ENCODE assay signal across 26 cellular contexts in the genomic region with DNA sequence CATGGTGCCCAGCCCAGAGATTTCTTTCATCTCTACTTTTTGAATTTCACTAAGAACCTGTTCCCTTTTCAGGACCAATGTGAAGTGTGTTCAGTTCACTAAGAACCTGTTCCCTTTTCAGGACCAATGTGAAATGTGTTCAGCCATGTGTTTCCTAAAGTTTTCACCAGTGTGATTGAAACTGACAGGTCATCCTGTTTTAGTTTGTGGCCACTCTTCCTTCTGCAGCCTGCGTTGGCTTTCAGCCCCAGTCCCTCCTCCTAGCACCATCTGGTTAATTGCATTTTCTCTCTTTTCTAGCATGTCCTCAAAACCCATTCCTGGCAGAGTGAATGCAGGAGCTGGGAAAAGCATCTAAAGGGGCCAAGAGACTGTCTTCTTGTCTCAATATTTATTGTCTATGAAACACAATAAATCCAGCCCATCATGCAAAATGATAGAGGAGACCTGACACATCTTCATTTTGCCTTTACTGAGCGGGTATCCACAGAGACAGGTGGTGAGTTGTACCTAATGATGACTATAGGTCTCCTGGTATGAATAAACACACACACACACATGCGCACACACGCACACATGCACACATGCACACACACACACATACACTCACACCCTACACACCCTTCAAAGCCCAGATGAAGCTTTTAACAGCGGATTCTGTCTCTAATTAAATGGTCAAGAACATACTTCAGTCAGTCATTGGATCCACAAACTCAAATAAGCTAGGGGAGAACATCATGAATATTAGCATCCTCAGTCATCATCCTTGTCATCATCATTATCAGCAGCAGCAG. TPM values are rescaled to one million over a fixed set of nuclear protein-coding genes. Genes with fewer than 3 reads are reported as not detected.
DNase-seq lines count a peak whose midpoint lies in the region; ATAC-seq, FAIRE-seq and TF ChIP-seq lines count a peak whose summit lies in the region.
"Had no signal": no experiment of that assay in that cellular context is flagged by ENCODE, and none has a peak within 500 bp of the region (broad histone marks: within the 10 kb centered on the region; RNA-seq: fewer than 3 reads in every experiment).

No MANE protein-coding gene starts in this region.

- no peak overlapping the region for H3K27ac Mint-ChIP-seq in type B pancreatic cell
- H3K27ac Mint-ChIP-seq: activated naive CD4-positive, alpha-beta T cell treated with anti-CD3 and anti-CD28 coated beads, Interleukin-2, amount 10 ng/mL, durations not matched to agents 7 days and 5 days; stimulated activated naive CD8-positive, alpha-beta T cell treated with anti-CD3 and anti-CD28 coated beads, Interleukin-15, amount 100 ng/mL, for 72 hours had no signal

- H3K4me2 ChIP-seq in HepG2 (ENCODE audit: low read depth, low read length) (no peak overlapping the region), SK-N-SH (no peak overlapping the region)
- H3K4me2 ChIP-seq: A549 had no signal

- TF ChIP-seq CTCF in HepG2 (CRISPR knock-in tag; IDR thresholded peaks at IDR 0.05) (no peak), right lobe of liver (IDR thresholded peaks at IDR 0.05) (no peak), SK-N-SH (IDR thresholded peaks at IDR 0.05) (no peak), type B pancreatic cell (conservative IDR thresholded peaks at IDR 0.05) (no peak)

- DNase-seq in HepG2 (ENCODE audit: low spot score) (no peak), right lobe of liver (no peak), SK-N-SH (peak; percentile 77), NCI-H1048 (lab: John Stamatoyannopoulos, UW) (no peak), epidermal melanocyte (ENCODE audit: insufficient read length, low spot score) (no peak), type B pancreatic cell (ENCODE audit: extremely low spot score, unreplicated experiment) (no peak)
- DNase-seq: activated CD4-positive, alpha-beta T cell treated with anti-CD3 and anti-CD28 coated beads, Interleukin-2, amount 50 U/mL, for 1 hour; activated naive CD4-positive, alpha-beta T cell treated with anti-CD3 and anti-CD28 coated beads, Interleukin-2, amount 10 ng/mL, durations not matched to agents 7 days and 5 days; cortex of kidney; DMS153; KG1; left ventricle myocardium inferior; NCI-H1436 treated with DMSO at 0.1 percent for 48 hours; NCI-H510A; occipital lobe; right cardiac atrium; stimulated activated naive CD8-positive, alpha-beta T cell treated with anti-CD3 and anti-CD28 coated beads, Interleukin-15, amount 100 ng/mL, for 72 hours had no signal

- peaks cover 7% of the 10 kb centered on the region for H3K27me3 Mint-ChIP-seq in type B pancreatic cell

- POLR2A ChIA-PET in HepG2 (lab: Yijun Ruan, JAX) (no interaction called here), SK-N-SH (lab: Yijun Ruan, JAX) (interaction anchor here (1.3 kb wide), 1 partner anchor 72 kb away, joined by 4 read pairs; no protein-coding TSS in a partner anchor)

- TF ChIP-seq POLR2A in HepG2 (IDR thresholded peaks at IDR 0.05; ENCODE audit: insufficient read depth in 1 of 2, low read depth in 2 of 2, low read length in 2 of 2) (no peak), right lobe of liver (IDR thresholded peaks at IDR 0.05) (no peak)

- H3K9me3 ChIP-seq in HepG2 (ENCODE audit: low read length) (no peaks in the 10 kb centered on the region), right lobe of liver (no peaks in the 10 kb centered on the region), SK-N-SH (no peaks in the 10 kb centered on the region)
- H3K9me3 ChIP-seq: left ventricle myocardium inferior had no signal

- no peak overlapping the region for H3K9ac ChIP-seq in HepG2 (ENCODE audit: insufficient read depth, low read depth, low read length)
- no peak overlapping the region for H3K9ac ChIP-seq in SK-N-SH

- no peak overlapping the region for H3K4me3 Mint-ChIP-seq in type B pancreatic cell
- H3K4me3 Mint-ChIP-seq: activated naive CD4-positive, alpha-beta T cell treated with anti-CD3 and anti-CD28 coated beads, Interleukin-2, amount 10 ng/mL, durations not matched to agents 7 days and 5 days; stimulated activated naive CD8-positive, alpha-beta T cell treated with anti-CD3 and anti-CD28 coated beads, Interleukin-15, amount 100 ng/mL, for 72 hours had no signal

- H3K79me2 ChIP-seq in HepG2 (ENCODE audit: insufficient read depth, low read length) (no peaks in the 10 kb centered on the region), SK-N-SH (ENCODE audit: insufficient read depth) (no peaks in the 10 kb centered on the region)

- no peaks in the 10 kb centered on the region for H3K9me3 Mint-ChIP-seq in type B pancreatic cell
- H3K9me3 Mint-ChIP-seq: stimulated activated naive CD8-positive, alpha-beta T cell treated with anti-CD3 and anti-CD28 coated beads, Interleukin-15, amount 100 ng/mL, for 72 hours had no signal

- TF ChIP-seq RAD21 in HepG2 (CRISPR knock-in tag; IDR thresholded peaks at IDR 0.05) (no peak), SK-N-SH (IDR thresholded peaks at IDR 0.05; ENCODE audit: low read length) (peak; percentile 40)

- CTCF ChIA-PET in HepG2 (lab: Yijun Ruan, JAX; ENCODE audit: low intra/inter-chr PET ratio, low total read pairs) (no interaction called here), SK-N-SH (lab: Yijun Ruan, JAX) (interaction anchor here (0.6 to 1.6 kb wide), 6 partner anchors 17 to 530 kb away, joined by 3 to 5 read pairs (median 3); no protein-coding TSS in a partner anchor)

- no peak for FAIRE-seq in HepG2 (lab: Jason Lieb, UNC)
- FAIRE-seq: A549, frontal cortex, H1, TTC549 had no signal

- H3K4me3 ChIP-seq in HepG2 (replicated peaks in 1 of 3; ENCODE audit: insufficient read depth in 1 of 3, low read depth in 2 of 3, low read length in 3 of 3) (no peak overlapping the region), right lobe of liver (no peak overlapping the region), SK-N-SH (ENCODE audit: low read depth in 2 of 2, low read length in 1 of 2) (no peak overlapping the region)
- H3K4me3 ChIP-seq: A549, left ventricle myocardium inferior had no signal

- H3F3A ChIP-seq in SK-N-SH (replicated peaks; ENCODE audit: insufficient read depth) = no peaks in the 10 kb centered on the region

- no peak for TF ChIP-seq EP300 in HepG2 (IDR thresholded peaks at IDR 0.05; ENCODE audit: low read depth in 2 of 2, low read length in 2 of 2)
- TF ChIP-seq EP300 in HepG2 (CRISPR knock-in tag; IDR thresholded peaks at IDR 0.05; ENCODE audit: borderline replicate concordance) = no peak
- peak; percentile 35 to 95; a peak in 3 of 4 replicates for TF ChIP-seq EP300 in SK-N-SH (IDR thresholded peaks at IDR 0.05; ENCODE audit: borderline replicate concordance in 1 of 2, low read depth in 1 of 2, low read length in 1 of 2)

- peaks cover 5% of the 10 kb centered on the region for H3K4me1 Mint-ChIP-seq in type B pancreatic cell (ENCODE audit: unreplicated experiment)

- H4K20me1 ChIP-seq in HepG2 (ENCODE audit: insufficient read depth, low read length) = no peaks in the 10 kb centered on the region
- H4K20me1 ChIP-seq in SK-N-SH (ENCODE audit: insufficient read depth) = no peaks in the 10 kb centered on the region

- ATAC-seq in HepG2 = no peak
- ATAC-seq in right lobe of liver = no peak
- ATAC-seq in HG03103 (IDR thresholded peaks at IDR 0.05; ENCODE audit: low read depth, unreplicated experiment) = peak; percentile 35
- no peak for ATAC-seq in HG02798 (IDR thresholded peaks at IDR 0.05; ENCODE audit: poor library complexity, unreplicated experiment)
- ATAC-seq: A549; Panc1; right cardiac atrium; stimulated activated naive CD8-positive, alpha-beta T cell treated with anti-CD3 and anti-CD28 coated beads, Interleukin-15, amount 100 ng/mL, for 72 hours had no signal

- H3K36me3 Mint-ChIP-seq in type B pancreatic cell = no peaks in the 10 kb centered on the region
- H3K36me3 Mint-ChIP-seq: activated naive CD4-positive, alpha-beta T cell treated with anti-CD3 and anti-CD28 coated beads, Interleukin-2, amount 10 ng/mL, durations not matched to agents 7 days and 5 days had no signal

- intact Hi-C loops in HepG2 (cut with micrococcal nuclease; ENCODE audit: unreplicated experiment) (no loop called here), right lobe of liver (cut with DNase I) (no loop called here)

- in situ Hi-C loops in HepG2 (cut with HindIII; ENCODE audit: extremely low pct_ligation_motif_present, low pct_unique_long_range_greater_than_20kb) = no loop called here

- H3K4me1 ChIP-seq in HepG2 (ENCODE audit: insufficient read depth, low read length) (peaks cover 49% of the 10 kb centered on the region), right lobe of liver (peaks cover 0 to 3% (median 1%) of the 10 kb centered on the region in 4 donors), SK-N-SH (ENCODE audit: control insufficient read depth in 1 of 2, insufficient read depth in 2 of 2, low read depth in 1 of 2, low read length in 1 of 2) (peaks cover 1 to 22% of the 10 kb centered on the region in 2 experiments; a peak in 3 of 4 replicates)

- H3K27me3 ChIP-seq in HepG2 (ENCODE audit: control insufficient read depth in 1 of 2, insufficient read depth in 2 of 2, low read length in 2 of 2) (no peaks in the 10 kb centered on the region), right lobe of liver (no peaks in the 10 kb centered on the region), SK-N-SH (ENCODE audit: insufficient read depth) (no peaks in the 10 kb centered on the region)

- WGBS in HepG2 (ENCODE audit: low lambda C conversion rate) = 79% methylated on average over 5 of the region's 5 CpGs
- WGBS in right lobe of liver (ENCODE audit: insufficient coverage, low coverage, low lambda C conversion rate, missing lambda C conversion rate) = 71% methylated on average over 5 of the region's 5 CpGs
- 44% methylated on average over 5 of the region's 5 CpGs for WGBS in SK-N-SH (ENCODE audit: low lambda C conversion rate)

- no TSS peak for BruUV-seq in HepG2 (replicated peaks; lab: Mats Ljungman, UMichigan)

- H3K36me3 ChIP-seq in HepG2 (replicated peaks in 1 of 2; ENCODE audit: control insufficient read depth in 1 of 2, insufficient read depth in 2 of 2, low read length in 2 of 2) (no peaks in the 10 kb centered on the region), right lobe of liver (no peaks in the 10 kb centered on the region), SK-N-SH (replicated peaks in 1 of 2; ENCODE audit: control insufficient read depth in 1 of 2, insufficient read depth in 2 of 2, low read length in 1 of 2) (no peaks in the 10 kb centered on the region)
- H3K36me3 ChIP-seq: left ventricle myocardium inferior had no signal

- no peak overlapping the region for H2AFZ ChIP-seq in HepG2 (ENCODE audit: low read length)
- H2AFZ ChIP-seq in SK-N-SH (ENCODE audit: low read depth) = no peak overlapping the region

- H3K27ac ChIP-seq in HepG2 (ENCODE audit: extremely low read length, insufficient read depth, low read length) (no peak overlapping the region), right lobe of liver (no peak overlapping the region), SK-N-SH (ENCODE audit: low read depth in 2 of 2, low read length in 1 of 2) (peak overlapping the region in 1 of 2 experiments; percentile 93; a peak in 2 of 4 replicates)
- H3K27ac ChIP-seq: A549, C4-2B, epithelial cell of prostate, left ventricle myocardium inferior had no signal

- no peaks in the 10 kb centered on the region for H3K9me2 ChIP-seq in SK-N-SH

RNA-seq across cellular contexts. Expression of a gene that starts 6.1 kb away (rescaled TPM):
- total RNA-seq in HepG2 (2016; rRNA removed; fragmentation: Illumina TruSeq; extraction: Trizol) (69.5 and 126 TPM in 2 replicates), right lobe of liver (10 to 100 TPM; 30.1 to 85.4 (median 46.3) TPM), type B pancreatic cell (ENCODE audit: low replicate concordance) (82.6 and 91.8 TPM in 2 replicates)
- total RNA-seq in HepG2 (2016; cell fraction: cytosol; rRNA removed; fragmentation: Illumina TruSeq; extraction: Trizol; ENCODE audit: low read depth) = 47.1 and 75.8 TPM in 2 replicates
- total RNA-seq in HepG2 (2016; cell fraction: insoluble cytoplasmic fraction; rRNA removed; fragmentation: Illumina TruSeq; extraction: Trizol) = 71.7 and 113 TPM in 2 replicates
- total RNA-seq in HepG2 (2016; cell fraction: membrane; rRNA removed; fragmentation: Illumina TruSeq; extraction: Trizol) = 148 and 184 TPM in 2 replicates
- 45.1 and 60.0 TPM in 2 replicates for total RNA-seq in HepG2 (2016; cell fraction: nucleus; rRNA removed; fragmentation: Illumina TruSeq; extraction: Trizol)
- polyA plus RNA-seq in HepG2 (2011; rRNA removed) (24.0 and 26.9 TPM in 2 replicates), SK-N-SH (2012; rRNA removed) (6.1 and 8.7 TPM in 2 replicates)
- 7.7 and 15.0 TPM in 2 replicates for polyA plus RNA-seq in HepG2 (2011; cell fraction: cytosol; rRNA removed)
- 11.7 and 19.0 TPM in 2 replicates for polyA plus RNA-seq in HepG2 (2011; cell fraction: nucleus; rRNA removed)
- polyA plus RNA-seq in HepG2 (2012) = 50.7 and 60.7 TPM in 2 replicates
- polyA plus RNA-seq in HepG2 (2016; cell fraction: cytosol; fragmentation: Illumina TruSeq; extraction: Trizol; ENCODE audit: low read depth) = 97.9 and 118 TPM in 2 replicates
- polyA plus RNA-seq in HepG2 (2016; cell fraction: insoluble cytoplasmic fraction; fragmentation: Illumina TruSeq; extraction: Trizol; ENCODE audit: low read depth) = 46.7 and 55.6 TPM in 2 replicates
- 113 and 140 TPM in 2 replicates for polyA plus RNA-seq in HepG2 (2016; cell fraction: membrane; fragmentation: Illumina TruSeq; extraction: Trizol; ENCODE audit: low read depth)
- 41.3 and 43.8 TPM in 2 replicates for polyA plus RNA-seq in HepG2 (2016; cell fraction: nucleus; fragmentation: Illumina TruSeq; extraction: Trizol; ENCODE audit: insufficient read depth, low read depth)
- 10.6 and 17.9 TPM in 2 replicates for polyA minus RNA-seq in HepG2 (2011; rRNA and poly(A)+ RNA removed; ENCODE audit: low replicate concordance)
- polyA minus RNA-seq in HepG2 (2011; cell fraction: cytosol; rRNA and poly(A)+ RNA removed) = 32.5 and 39.8 TPM in 2 replicates
- polyA minus RNA-seq in HepG2 (2011; cell fraction: nucleus; rRNA and poly(A)+ RNA removed) = 60.9 and 70.2 TPM in 2 replicates
- 9.4 and 11.3 TPM in 2 replicates for polyA plus RNA-seq in SK-N-SH (2012; cell fraction: cytosol; rRNA removed)
- polyA plus RNA-seq in SK-N-SH (2012; cell fraction: nucleus; rRNA removed) = 4.9 and 12.5 TPM in 2 replicates

RNA-seq across cellular contexts. Expression of a gene that starts 56.2 kb away (rescaled TPM):
- total RNA-seq in HepG2 (2016; rRNA removed; fragmentation: Illumina TruSeq; extraction: Trizol) (0.18 and 0.29 TPM in 2 replicates), right lobe of liver (under 1 TPM in 3 of 6 experiments, not detected in 3; 0.26 to 0.49 (median 0.38) TPM), type B pancreatic cell (ENCODE audit: low replicate concordance) (2.1 and 3.3 TPM in 2 replicates)
- 0.91 and 0.97 TPM in 2 replicates for total RNA-seq in HepG2 (2016; cell fraction: cytosol; rRNA removed; fragmentation: Illumina TruSeq; extraction: Trizol; ENCODE audit: low read depth)
- 0.19 and 0.24 TPM in 2 replicates for total RNA-seq in HepG2 (2016; cell fraction: insoluble cytoplasmic fraction; rRNA removed; fragmentation: Illumina TruSeq; extraction: Trizol)
- 0.77 and 0.96 TPM in 2 replicates for total RNA-seq in HepG2 (2016; cell fraction: membrane; rRNA removed; fragmentation: Illumina TruSeq; extraction: Trizol)
- not detected in 2 replicates for total RNA-seq in HepG2 (2016; cell fraction: nucleus; rRNA removed; fragmentation: Illumina TruSeq; extraction: Trizol)
- polyA plus RNA-seq in HepG2 (2011; rRNA removed) (0.17 and 0.34 TPM in 2 replicates), SK-N-SH (2012; rRNA removed) (4.4 and 4.5 TPM in 2 replicates)
- polyA plus RNA-seq in HepG2 (2011; cell fraction: cytosol; rRNA removed) = 0.18 and 0.43 TPM in 2 replicates
- polyA plus RNA-seq in HepG2 (2011; cell fraction: nucleus; rRNA removed) = 0.40 and 0.87 TPM in 2 replicates
- polyA plus RNA-seq in HepG2 (2012) = 0.27 and 0.44 TPM in 2 replicates
- 0.92 and 0.95 TPM in 2 replicates for polyA plus RNA-seq in HepG2 (2016; cell fraction: cytosol; fragmentation: Illumina TruSeq; extraction: Trizol; ENCODE audit: low read depth)
- 0.15 and 0.26 TPM in 2 replicates for polyA plus RNA-seq in HepG2 (2016; cell fraction: insoluble cytoplasmic fraction; fragmentation: Illumina TruSeq; extraction: Trizol; ENCODE audit: low read depth)
- 0.80 and 1.4 TPM in 2 replicates for polyA plus RNA-seq in HepG2 (2016; cell fraction: membrane; fragmentation: Illumina TruSeq; extraction: Trizol; ENCODE audit: low read depth)
- polyA plus RNA-seq in HepG2 (2016; cell fraction: nucleus; fragmentation: Illumina TruSeq; extraction: Trizol; ENCODE audit: insufficient read depth, low read depth) = 0.61 TPM in 1 of 2 replicates, not detected in the other
- polyA minus RNA-seq in HepG2 (2011; rRNA and poly(A)+ RNA removed; ENCODE audit: low replicate concordance) = 0.46 TPM in 1 of 2 replicates, not detected in the other
- 0.79 TPM in 1 of 2 replicates, not detected in the other for polyA minus RNA-seq in HepG2 (2011; cell fraction: cytosol; rRNA and poly(A)+ RNA removed)
- polyA minus RNA-seq in HepG2 (2011; cell fraction: nucleus; rRNA and poly(A)+ RNA removed) = not detected in 2 replicates
- 2.3 and 3.7 TPM in 2 replicates for polyA plus RNA-seq in SK-N-SH (2012; cell fraction: cytosol; rRNA removed)
- 4.9 and 6.0 TPM in 2 replicates for polyA plus RNA-seq in SK-N-SH (2012; cell fraction: nucleus; rRNA removed)
- total RNA-seq: left ventricle myocardium inferior, right cardiac atrium had no signal
